ENCODE assay signal across 9 cellular contexts in the genomic region with DNA sequence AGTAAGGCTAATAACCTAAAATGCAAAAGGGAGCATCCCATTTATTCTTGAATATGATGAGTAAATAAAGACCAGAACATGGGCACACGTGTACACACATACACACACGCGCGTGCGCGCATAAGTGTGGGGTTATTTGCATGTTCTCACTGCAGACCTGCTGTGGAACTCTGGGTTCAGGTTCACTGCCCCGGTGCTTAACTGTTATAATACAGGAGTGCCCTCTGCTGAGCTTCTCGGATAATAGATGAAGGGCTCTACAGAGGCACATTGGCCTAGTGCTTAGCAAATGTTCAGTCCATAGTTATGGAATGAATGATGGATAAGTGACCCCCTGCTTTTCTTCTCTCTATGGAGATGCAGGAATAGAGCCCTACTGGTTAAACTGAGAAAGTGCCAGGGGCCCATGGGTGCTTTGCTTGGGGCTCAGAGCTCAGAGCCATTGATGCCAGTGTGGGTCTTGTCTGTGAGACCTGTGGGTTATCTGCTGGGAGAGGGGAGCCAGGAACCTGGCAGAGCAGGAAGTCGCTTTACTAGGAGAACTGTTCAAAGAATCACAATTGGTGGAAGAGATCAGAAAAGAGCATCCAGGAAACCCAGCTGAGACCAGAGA. TPM values are rescaled to one million over a fixed set of nuclear protein-coding genes. Genes with fewer than 3 reads are reported as not detected.
DNase-seq lines count a peak whose midpoint lies in the region; ATAC-seq and TF ChIP-seq lines count a peak whose summit lies in the region.
"Had no signal": no experiment of that assay in that cellular context is flagged by ENCODE, and none has a peak within 500 bp of the region (broad histone marks: within the 10 kb centered on the region; RNA-seq: fewer than 3 reads in every experiment).

No MANE protein-coding gene starts in this region.

- H3K4me3 ChIP-seq in Caco-2 (ENCODE audit: low read depth, low read length) = no peak overlapping the region
- H3K4me3 ChIP-seq: thoracic aorta had no signal

- ATAC-seq in GM19452 (IDR thresholded peaks at IDR 0.05; ENCODE audit: unreplicated experiment) = peak; percentile 44
- peak; percentile 69 for ATAC-seq in sciatic nerve

- DNase-seq in Caco-2 = peak; percentile 56 to 60
- peak; percentile 65 for DNase-seq in HT-29 (ENCODE audit: low spot score)
- DNase-seq in RPMI7951 (ENCODE audit: low read depth) = peak; percentile 78
- peak; percentile 78 for DNase-seq in activated naive CD4-positive, alpha-beta T cell treated with Interleukin-2 at 50 U/mL for 16 hours
- peak in 38 of 42 donors; percentile 21 to 81 (median 50) for DNase-seq in head of caudate nucleus
- peak; percentile 66 for DNase-seq in sciatic nerve (ENCODE audit: low spot score)
- no peak for DNase-seq in Kasumi-1 (lab: John Stamatoyannopoulos, UW)

- CTCF ChIA-PET in Caco-2 (lab: Charles Lee) = interaction anchor here (1.5 to 1.8 kb wide), 2 partner anchors 90 to 365 kb away, joined by 7 to 9 read pairs; no protein-coding TSS in a partner anchor

- no peaks in the 10 kb centered on the region for H3K36me3 ChIP-seq in Caco-2 (ENCODE audit: control insufficient read depth, insufficient read depth, low read length)
- H3K36me3 ChIP-seq: thoracic aorta had no signal

- no peaks in the 10 kb centered on the region for H3K9me3 Mint-ChIP-seq in Caco-2 (ENCODE audit: unreplicated experiment)

- BruUV-seq in Caco-2 (replicated peaks; lab: Mats Ljungman, UMichigan) = no TSS peak

- peaks cover 19% of the 10 kb centered on the region for H3K36me3 Mint-ChIP-seq in Caco-2 (ENCODE audit: insufficient read depth, unreplicated experiment)

- intact Hi-C loops in Caco-2 (cut with micrococcal nuclease; ENCODE audit: unreplicated experiment) (loop anchor here (1.0 to 5.0 kb wide), 4 partner anchors 211 to 524 kb away; no protein-coding TSS in a partner anchor), head of caudate nucleus (cut with DNase I) (loop anchor here (5.0 kb wide), 1 partner anchor 363 kb away; no protein-coding TSS in a partner anchor), sciatic nerve (cut with DNase I) (no loop called here)

- POLR2A ChIA-PET in Caco-2 (lab: Charles Lee) = interaction anchor here (0.6 kb wide), 1 partner anchor 197 kb away, joined by 3 read pairs; no protein-coding TSS in a partner anchor

- H3K9me3 ChIP-seq in Caco-2 = no peaks in the 10 kb centered on the region
- H3K9me3 ChIP-seq: thoracic aorta had no signal

- H3K27ac Mint-ChIP-seq in Caco-2 (ENCODE audit: unreplicated experiment) = no peak overlapping the region

- H3K27me3 Mint-ChIP-seq in Caco-2 (ENCODE audit: insufficient read depth, unreplicated experiment) = no peaks in the 10 kb centered on the region

- peaks cover 6% of the 10 kb centered on the region for H3K4me1 ChIP-seq in Caco-2

- H3K4me1 Mint-ChIP-seq in Caco-2 (ENCODE audit: low read depth, unreplicated experiment) = peaks cover 8% of the 10 kb centered on the region

- no peak overlapping the region for H3K4me3 Mint-ChIP-seq in Caco-2 (ENCODE audit: unreplicated experiment)

- TF ChIP-seq CTCF in Caco-2 (IDR thresholded peaks at IDR 0.05; ENCODE audit: insufficient read depth in 1 of 2, low read depth in 1 of 2, low read length in 1 of 2, severe bottlenecking in 1 of 2, unreplicated experiment in 1 of 2) = peak; percentile 34 to 46

- no peaks in the 10 kb centered on the region for H3K27me3 ChIP-seq in Caco-2 (replicated peaks; ENCODE audit: control insufficient read depth, insufficient read depth, low read length)

RNA-seq across cellular contexts. Expression of gene ARL4C, which starts 3.6 kb away (rescaled TPM):
- total RNA-seq in Caco-2 (2022) (76.0 and 81.2 TPM in 2 replicates), sciatic nerve (10.7 TPM)
- total RNA-seq in HT-29 (2014; rRNA removed; shearing (Covaris generic)) = 1.5 and 2.1 TPM in 2 replicates
- 43.0 and 43.5 TPM in 2 replicates for total RNA-seq in RPMI7951 (2014; rRNA removed; shearing (Covaris generic))

Comparison
In these comparisons a context has a peak if more than half of its experiments do, and no peak if none do; other contexts are left out.
1. DNase-seq: peak in Caco-2 (2 of 2), HT-29 (single experiment), RPMI7951 (single experiment), activated naive CD4-positive, alpha-beta T cell treated with Interleukin-2 at 50 U/mL for 16 hours (single experiment), head of caudate nucleus (38 of 42) and sciatic nerve (single experiment); none in Kasumi-1 (0 of 2).